In the genomic region with DNA sequence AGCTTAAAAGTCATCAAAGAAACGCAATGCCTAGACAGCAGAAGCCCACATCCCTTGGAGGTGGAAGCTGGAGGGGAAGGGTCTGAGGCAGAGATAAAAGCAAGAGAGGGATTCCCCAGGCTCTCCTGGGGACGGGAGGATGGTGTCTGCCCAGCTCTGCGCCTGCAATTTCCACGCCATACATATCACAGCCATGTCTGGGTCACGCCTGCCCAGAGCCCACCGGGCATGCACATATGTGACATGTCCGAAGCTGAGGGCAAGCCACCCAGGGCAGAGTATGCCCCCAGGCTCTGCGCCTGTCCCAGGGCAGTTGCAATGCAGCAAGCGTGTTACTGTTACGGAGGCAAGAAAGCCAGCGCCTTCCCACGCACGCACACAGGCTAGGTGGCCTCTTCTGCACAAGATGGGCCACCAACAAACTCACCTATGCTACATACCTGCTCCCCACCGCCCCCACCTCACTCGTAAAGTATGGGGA, we compare ENCODE assay signal across 1 cellular context.
TF ChIP-seq lines count a peak whose summit lies in the region.

No MANE protein-coding gene starts in this region.

TF ChIP-seq in H1, 55 proteins besides CTCF, POLR2A, EP300 and RAD21:
- no peak for TF ChIP-seq EZH2 (IDR thresholded peaks at IDR 0.05; ENCODE audit: low read depth, low read length, severe bottlenecking)
- TF ChIP-seq SUZ12 (IDR thresholded peaks at IDR 0.05; ENCODE audit: low read length): no peak
